ENCODE assay signal across 1 cellular context in the genomic region with DNA sequence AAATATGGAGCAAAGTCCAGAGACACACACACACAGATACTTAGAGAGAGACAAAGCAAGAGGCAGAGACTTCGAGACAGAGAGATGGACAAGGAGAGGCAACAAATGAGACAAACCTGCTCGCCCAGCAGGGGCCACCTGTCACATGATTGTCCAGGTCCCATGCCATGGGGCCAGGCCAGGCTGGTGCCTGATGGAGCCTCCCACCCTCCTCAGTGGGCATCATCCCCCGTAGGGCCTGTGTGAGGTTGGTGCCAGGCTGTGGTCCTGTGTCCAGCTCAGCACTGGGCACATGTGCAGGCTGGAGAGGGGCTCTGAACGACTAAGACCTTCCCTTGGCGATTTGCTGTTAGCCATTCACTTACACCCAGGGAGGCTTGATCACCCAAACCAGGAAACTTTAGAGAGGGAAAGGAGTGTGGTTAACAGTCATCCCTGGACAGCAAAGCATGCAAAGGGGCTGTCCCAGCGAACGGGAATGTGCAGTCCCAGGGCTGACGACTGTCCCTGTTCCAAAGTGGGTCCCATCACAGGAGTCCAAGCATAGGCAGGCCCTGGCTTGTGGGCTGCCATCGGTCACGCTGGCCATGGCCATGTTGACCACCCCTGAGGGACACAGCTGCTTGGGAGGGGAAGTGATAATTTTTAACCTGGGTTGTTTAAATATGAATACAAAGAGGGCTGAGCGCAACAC.
TF ChIP-seq lines count a peak whose summit lies in the region.

No MANE protein-coding gene starts in this region.

TF ChIP-seq in HepG2, 621 proteins besides CTCF, POLR2A, EP300 and RAD21:
- peak; percentile 76; the same call in 1 of the 2 replicates for TF ChIP-seq ZNF317 (CRISPR knock-in tag; IDR thresholded peaks at IDR 0.05)
- no peak for TF ChIP-seq ATAD3A (CRISPR knock-in tag; IDR thresholded peaks at IDR 0.05)
- no peak for TF ChIP-seq MTA1 (CRISPR knock-in tag; IDR thresholded peaks at IDR 0.05; ENCODE audit: borderline replicate concordance)
TF ChIP-seq in HepG2: peak in this region for 1.
